11 cellular contexts compared by ENCODE assay signal in the genomic region with DNA sequence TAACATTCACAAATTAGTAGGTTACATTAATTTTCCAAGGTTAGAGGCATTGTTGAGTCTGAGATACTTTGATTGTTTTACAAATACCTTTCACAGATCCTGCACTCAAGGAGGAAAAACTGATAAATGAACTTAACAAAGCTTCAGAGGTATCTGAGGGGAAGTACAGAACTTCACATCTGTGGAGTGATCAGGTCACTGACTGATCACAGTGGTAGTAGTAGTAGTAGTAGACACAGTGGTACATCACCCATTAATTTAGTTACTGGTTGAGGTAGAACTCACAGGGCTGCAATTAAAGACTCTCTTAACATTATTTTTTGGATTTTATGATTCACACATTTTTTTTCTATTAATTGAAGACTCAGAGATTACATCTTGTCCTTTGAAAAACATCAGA. TPM values are rescaled to one million over a fixed set of nuclear protein-coding genes. Genes with fewer than 3 reads are reported as not detected.
DNase-seq lines count a peak whose midpoint lies in the region; ATAC-seq, FAIRE-seq and TF ChIP-seq lines count a peak whose summit lies in the region.
"Had no signal": no experiment of that assay in that cellular context is flagged by ENCODE, and none has a peak within 500 bp of the region (broad histone marks: within the 10 kb centered on the region; RNA-seq: fewer than 3 reads in every experiment).

No MANE protein-coding gene starts in this region.

- no peak overlapping the region for H3K4me2 ChIP-seq in endothelial cell of umbilical vein (ENCODE audit: insufficient read depth, low read length)

- H3K4me3 ChIP-seq in endothelial cell of umbilical vein (replicated peaks in 1 of 3; ENCODE audit: insufficient read depth in 1 of 3, low read depth in 1 of 3, low read length in 3 of 3), result no peak overlapping the region

- H3K27ac Mint-ChIP-seq in activated CD4-positive, alpha-beta T cell treated with anti-CD3 and anti-CD28 coated beads, Interleukin-2, amount 10 ng/mL, durations not matched to agents 24 days and 14 days, result peak overlapping the region; percentile 24
- peak overlapping the region; percentile 98 for H3K27ac Mint-ChIP-seq in stimulated activated naive CD8-positive, alpha-beta T cell treated with anti-CD3 and anti-CD28 coated beads, Interleukin-15, amount 100 ng/mL, for 72 hours
- H3K27ac Mint-ChIP-seq: H9 had no signal

- POLR2A ChIA-PET in endothelial cell of umbilical vein (lab: Charles Lee), result no interaction called here

- dilution Hi-C loops in endothelial cell of umbilical vein (cut with MboI; ENCODE audit: extremely low pct_ligation_motif_present, low sequenced_read_pairs), result no loop called here

- peaks cover 18% of the 10 kb centered on the region for H3K4me1 Mint-ChIP-seq in activated CD4-positive, alpha-beta T cell treated with anti-CD3 and anti-CD28 coated beads, Interleukin-2, amount 10 ng/mL, durations not matched to agents 24 days and 14 days
- H3K4me1 Mint-ChIP-seq in stimulated activated naive CD8-positive, alpha-beta T cell treated with anti-CD3 and anti-CD28 coated beads, Interleukin-15, amount 100 ng/mL, for 72 hours, result peaks cover 43% of the 10 kb centered on the region

- CTCF ChIA-PET in endothelial cell of umbilical vein (lab: Charles Lee), result interaction anchor here (0.7 to 3.4 kb wide), 8 partner anchors 8 to 121 kb away, joined by 3 to 24 read pairs (median 5); no protein-coding TSS in a partner anchor

- H3K9me3 Mint-ChIP-seq in activated CD4-positive, alpha-beta T cell treated with anti-CD3 and anti-CD28 coated beads, Interleukin-2, amount 10 ng/mL, durations not matched to agents 24 days and 14 days, result no peaks in the 10 kb centered on the region
- peaks cover 7 to 9% of the 10 kb centered on the region in 2 donors for H3K9me3 Mint-ChIP-seq in stimulated activated naive CD8-positive, alpha-beta T cell treated with anti-CD3 and anti-CD28 coated beads, Interleukin-15, amount 100 ng/mL, for 72 hours
- H3K9me3 Mint-ChIP-seq: H9 had no signal

- H2AFZ ChIP-seq in endothelial cell of umbilical vein (ENCODE audit: low read depth, low read length), result peak overlapping the region; percentile 78

- no peak overlapping the region for H3K9ac ChIP-seq in endothelial cell of umbilical vein (replicated peaks; ENCODE audit: extremely low read depth, insufficient read depth, low read length)

- no peak for FAIRE-seq in endothelial cell of umbilical vein (lab: Jason Lieb, UNC)

- H4K20me1 ChIP-seq in endothelial cell of umbilical vein (replicated peaks; ENCODE audit: control insufficient read depth, extremely low read depth, insufficient read depth, low read length), result no peaks in the 10 kb centered on the region

- peaks cover 9% of the 10 kb centered on the region for H3K4me1 ChIP-seq in endothelial cell of umbilical vein (ENCODE audit: control insufficient read depth, extremely low read depth, insufficient read depth, low read length)

- H3K36me3 Mint-ChIP-seq in activated CD4-positive, alpha-beta T cell treated with anti-CD3 and anti-CD28 coated beads, Interleukin-2, amount 10 ng/mL, durations not matched to agents 24 days and 14 days (ENCODE audit: low read depth), result peaks cover 4% of the 10 kb centered on the region

- no peak overlapping the region for H3K4me3 Mint-ChIP-seq in activated CD4-positive, alpha-beta T cell treated with anti-CD3 and anti-CD28 coated beads, Interleukin-2, amount 10 ng/mL, durations not matched to agents 24 days and 14 days
- H3K4me3 Mint-ChIP-seq in stimulated activated naive CD8-positive, alpha-beta T cell treated with anti-CD3 and anti-CD28 coated beads, Interleukin-15, amount 100 ng/mL, for 72 hours, result peak overlapping the region in 1 of 2 donors; percentile 72
- H3K4me3 Mint-ChIP-seq: B cell, H9 had no signal

- intact Hi-C loops in activated CD4-positive, alpha-beta T cell treated with anti-CD3 and anti-CD28 coated beads, Interleukin-2, amount 10 ng/mL, durations not matched to agents 24 days and 14 days (cut with micrococcal nuclease), result no loop called here
- intact Hi-C loops in endothelial cell of umbilical vein (cut with micrococcal nuclease), result loop anchor here (5.0 kb wide), 1 partner anchor 118 kb away; no protein-coding TSS in a partner anchor

- H3K27ac ChIP-seq in endothelial cell of umbilical vein (ENCODE audit: insufficient read depth, low read depth, low read length), result no peak overlapping the region

- no peak for DNase-seq in activated CD4-positive, alpha-beta T cell treated with anti-CD3 and anti-CD28 coated beads, Interleukin-2, amount 10 ng/mL, durations not matched to agents 24 days and 14 days
- no peak for DNase-seq in activated CD4-positive, alpha-beta T cell treated with anti-CD3 and anti-CD28 coated beads for 1 hour
- DNase-seq in stimulated activated naive CD8-positive, alpha-beta T cell treated with anti-CD3 and anti-CD28 coated beads, Interleukin-15, amount 100 ng/mL, for 72 hours, result no peak
- no peak for DNase-seq in stimulated activated naive CD8-positive, alpha-beta T cell treated with anti-CD3 and anti-CD28 coated beads, Interleukin-15, Interleukin-2, amounts not matched to agents 100 U/mL and 50 U/mL, for 24 hours
- DNase-seq in endothelial cell of umbilical vein (ENCODE audit: low read depth, low spot score) (no peak), anterior cingulate cortex (lab: John Stamatoyannopoulos, UW) (no peak)
- no peak for DNase-seq in stimulated activated CD4-positive, alpha-beta T cell treated with anti-CD3 and anti-CD28 coated beads, Interleukin-2, amount 100 ng/mL, for 24 hours
- DNase-seq: DMS79 treated with DMSO at 0.1 percent for 48 hours, H9 had no signal

- no peaks in the 10 kb centered on the region for H3K9me1 ChIP-seq in endothelial cell of umbilical vein (replicated peaks; ENCODE audit: control insufficient read depth, extremely low read depth, insufficient read depth, low read length)

- BruUV-seq in endothelial cell of umbilical vein (replicated peaks; lab: Mats Ljungman, UMichigan), result no TSS peak

- no peaks in the 10 kb centered on the region for H3K9me3 ChIP-seq in endothelial cell of umbilical vein (replicated peaks; ENCODE audit: control insufficient read depth, insufficient read depth, low read length)

- ATAC-seq in stimulated activated naive CD8-positive, alpha-beta T cell treated with anti-CD3 and anti-CD28 coated beads, Interleukin-15, amount 100 ng/mL, for 72 hours, result peak; percentile 86
- no peak for ATAC-seq in stimulated activated naive CD8-positive, alpha-beta T cell treated with anti-CD3 and anti-CD28 coated beads, Interleukin-15, Interleukin-2, amounts not matched to agents 100 U/mL and 50 U/mL, for 24 hours
- ATAC-seq in GM18873 (IDR thresholded peaks at IDR 0.05; ENCODE audit: low FRiP score, unreplicated experiment), result no peak

- peaks cover 2% of the 10 kb centered on the region for H3K27me3 Mint-ChIP-seq in activated CD4-positive, alpha-beta T cell treated with anti-CD3 and anti-CD28 coated beads, Interleukin-2, amount 10 ng/mL, durations not matched to agents 24 days and 14 days
- H3K27me3 Mint-ChIP-seq in stimulated activated naive CD8-positive, alpha-beta T cell treated with anti-CD3 and anti-CD28 coated beads, Interleukin-15, amount 100 ng/mL, for 72 hours, result no peaks in the 10 kb centered on the region
- H3K27me3 Mint-ChIP-seq: B cell had no signal

- no peak for TF ChIP-seq POLR2A in endothelial cell of umbilical vein (IDR thresholded peaks at IDR 0.05; ENCODE audit: low read depth, low read length)

- H3K79me2 ChIP-seq in endothelial cell of umbilical vein (ENCODE audit: control insufficient read depth, insufficient read depth, low read length), result no peaks in the 10 kb centered on the region

- TF ChIP-seq CTCF in endothelial cell of umbilical vein (IDR thresholded peaks at IDR 0.05; ENCODE audit: extremely low read depth in 1 of 2, insufficient read depth in 1 of 2, low read depth in 1 of 2, low read length in 2 of 2), result no peak

- H3K27me3 ChIP-seq in endothelial cell of umbilical vein (ENCODE audit: control insufficient read depth in 2 of 2, insufficient read depth in 2 of 2, low read length in 2 of 2), result no peaks in the 10 kb centered on the region

- H3K36me3 ChIP-seq in endothelial cell of umbilical vein (ENCODE audit: control insufficient read depth in 2 of 2, extremely low read depth in 1 of 2, insufficient read depth in 2 of 2, low read length in 2 of 2), result no peaks in the 10 kb centered on the region

TF ChIP-seq in endothelial cell of umbilical vein, 7 proteins besides CTCF, POLR2A, EP300 and RAD21:
- TF ChIP-seq EZH2 (IDR thresholded peaks at IDR 0.05; ENCODE audit: borderline replicate concordance, low read depth, low read length, severe bottlenecking) (no peak), GATA2 (IDR thresholded peaks at IDR 0.05; ENCODE audit: insufficient read depth, insufficient read length, low read depth, low read length) (no peak), JUN (IDR thresholded peaks at IDR 0.05; ENCODE audit: borderline replicate concordance, insufficient read depth, insufficient read length, low read depth) (no peak), POLR2AphosphoS5 (IDR thresholded peaks at IDR 0.05; ENCODE audit: insufficient read depth, low read depth, low read length) (no peak), FOS (IDR thresholded peaks at IDR 0.05; ENCODE audit: borderline replicate concordance, insufficient read depth, low read length) (no peak), MYC (IDR thresholded peaks at IDR 0.05; ENCODE audit: low read depth, low read length) (no peak)
- TF ChIP-seq, protein P1, sequence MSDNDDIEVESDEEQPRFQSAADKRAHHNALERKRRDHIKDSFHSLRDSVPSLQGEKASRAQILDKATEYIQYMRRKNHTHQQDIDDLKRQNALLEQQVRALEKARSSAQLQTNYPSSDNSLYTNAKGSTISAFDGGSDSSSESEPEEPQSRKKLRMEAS (IDR thresholded peaks at IDR 0.05; ENCODE audit: insufficient read depth, insufficient read length), result no peak
TF ChIP-seq in endothelial cell of umbilical vein: peak in this region for 0.

RNA-seq across cellular contexts. Expression of a gene that starts 56.7 kb away (rescaled TPM):
- total RNA-seq in activated CD4-positive, alpha-beta T cell treated with anti-CD3 and anti-CD28 coated beads, Interleukin-2, amount 10 ng/mL, durations not matched to agents 24 days and 14 days, result 87.1 TPM in 2 replicates
- 49.8 and 52.9 TPM in 2 replicates for total RNA-seq in endothelial cell of umbilical vein
- 32.8 and 32.9 TPM in 2 replicates for polyA plus RNA-seq in endothelial cell of umbilical vein
- polyA plus RNA-seq in endothelial cell of umbilical vein (2011; cell fraction: cytosol; rRNA removed), result 40.5 and 45.7 TPM in 2 replicates
- 19.6 and 25.7 TPM in 2 replicates for polyA plus RNA-seq in endothelial cell of umbilical vein (2011; cell fraction: nucleus; rRNA removed)
- polyA plus RNA-seq in endothelial cell of umbilical vein (2012), result 80.7 and 97.5 TPM in 2 replicates
- 12.4 and 12.5 TPM in 2 replicates for polyA minus RNA-seq in endothelial cell of umbilical vein
- 27.4 TPM for polyA minus RNA-seq in endothelial cell of umbilical vein (2011; cell fraction: cytosol; rRNA and poly(A)+ RNA removed)
- polyA minus RNA-seq in endothelial cell of umbilical vein (2011; cell fraction: nucleus; rRNA and poly(A)+ RNA removed), result 10.6 and 24.5 TPM in 2 replicates
